1 cellular context compared by ENCODE assay signal in the genomic region with DNA sequence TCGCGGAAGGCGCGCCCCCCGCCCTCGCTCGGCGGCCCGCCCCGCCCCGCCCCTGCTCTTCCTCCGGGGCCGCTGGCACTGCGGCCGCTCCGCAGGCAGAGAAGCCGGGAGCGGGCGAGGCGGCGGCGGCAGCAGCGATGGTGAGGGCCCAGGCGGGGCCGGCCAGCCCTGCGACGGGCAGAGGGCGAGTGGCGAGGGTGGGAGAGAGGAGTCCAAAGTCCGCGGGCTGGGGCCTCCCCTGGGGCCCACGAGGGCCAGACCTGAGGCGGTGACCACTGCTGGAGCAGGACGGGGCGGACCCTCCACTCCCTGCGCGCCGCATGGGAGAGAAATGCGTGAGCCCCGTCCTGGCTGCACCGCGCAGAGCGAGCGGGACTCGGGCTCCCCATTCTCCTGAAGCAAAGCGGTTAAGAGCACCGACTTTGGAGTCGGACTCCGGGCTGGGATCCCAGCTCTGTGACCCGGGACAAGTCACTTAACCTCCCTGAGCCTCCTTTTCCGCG.
TF ChIP-seq lines count a peak whose summit lies in the region.

A gene with protein sequence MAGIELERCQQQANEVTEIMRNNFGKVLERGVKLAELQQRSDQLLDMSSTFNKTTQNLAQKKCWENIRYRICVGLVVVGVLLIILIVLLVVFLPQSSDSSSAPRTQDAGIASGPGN (plus strand): TSS at position 78 of the 503 bp plus-strand sequence. CDS start 60 bp downstream, at position 138.

TF ChIP-seq in HepG2, 621 proteins besides CTCF, POLR2A, EP300 and RAD21 (continued from another document and continues in another):
- TF ChIP-seq, protein P1, sequence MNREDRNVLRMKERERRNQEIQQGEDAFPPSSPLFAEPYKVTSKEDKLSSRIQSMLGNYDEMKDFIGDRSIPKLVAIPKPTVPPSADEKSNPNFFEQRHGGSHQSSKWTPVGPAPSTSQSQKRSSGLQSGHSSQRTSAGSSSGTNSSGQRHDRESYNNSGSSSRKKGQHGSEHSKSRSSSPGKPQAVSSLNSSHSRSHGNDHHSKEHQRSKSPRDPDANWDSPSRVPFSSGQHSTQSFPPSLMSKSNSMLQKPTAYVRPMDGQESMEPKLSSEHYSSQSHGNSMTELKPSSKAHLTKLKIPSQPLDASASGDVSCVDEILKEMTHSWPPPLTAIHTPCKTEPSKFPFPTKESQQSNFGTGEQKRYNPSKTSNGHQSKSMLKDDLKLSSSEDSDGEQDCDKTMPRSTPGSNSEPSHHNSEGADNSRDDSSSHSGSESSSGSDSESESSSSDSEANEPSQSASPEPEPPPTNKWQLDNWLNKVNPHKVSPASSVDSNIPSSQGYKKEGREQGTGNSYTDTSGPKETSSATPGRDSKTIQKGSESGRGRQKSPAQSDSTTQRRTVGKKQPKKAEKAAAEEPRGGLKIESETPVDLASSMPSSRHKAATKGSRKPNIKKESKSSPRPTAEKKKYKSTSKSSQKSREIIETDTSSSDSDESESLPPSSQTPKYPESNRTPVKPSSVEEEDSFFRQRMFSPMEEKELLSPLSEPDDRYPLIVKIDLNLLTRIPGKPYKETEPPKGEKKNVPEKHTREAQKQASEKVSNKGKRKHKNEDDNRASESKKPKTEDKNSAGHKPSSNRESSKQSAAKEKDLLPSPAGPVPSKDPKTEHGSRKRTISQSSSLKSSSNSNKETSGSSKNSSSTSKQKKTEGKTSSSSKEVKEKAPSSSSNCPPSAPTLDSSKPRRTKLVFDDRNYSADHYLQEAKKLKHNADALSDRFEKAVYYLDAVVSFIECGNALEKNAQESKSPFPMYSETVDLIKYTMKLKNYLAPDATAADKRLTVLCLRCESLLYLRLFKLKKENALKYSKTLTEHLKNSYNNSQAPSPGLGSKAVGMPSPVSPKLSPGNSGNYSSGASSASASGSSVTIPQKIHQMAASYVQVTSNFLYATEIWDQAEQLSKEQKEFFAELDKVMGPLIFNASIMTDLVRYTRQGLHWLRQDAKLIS (CRISPR knock-in tag; IDR thresholded peaks at IDR 0.05): no peak; the same call in 1 of the 2 replicates
- TF ChIP-seq, protein P2, sequence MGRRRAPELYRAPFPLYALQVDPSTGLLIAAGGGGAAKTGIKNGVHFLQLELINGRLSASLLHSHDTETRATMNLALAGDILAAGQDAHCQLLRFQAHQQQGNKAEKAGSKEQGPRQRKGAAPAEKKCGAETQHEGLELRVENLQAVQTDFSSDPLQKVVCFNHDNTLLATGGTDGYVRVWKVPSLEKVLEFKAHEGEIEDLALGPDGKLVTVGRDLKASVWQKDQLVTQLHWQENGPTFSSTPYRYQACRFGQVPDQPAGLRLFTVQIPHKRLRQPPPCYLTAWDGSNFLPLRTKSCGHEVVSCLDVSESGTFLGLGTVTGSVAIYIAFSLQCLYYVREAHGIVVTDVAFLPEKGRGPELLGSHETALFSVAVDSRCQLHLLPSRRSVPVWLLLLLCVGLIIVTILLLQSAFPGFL (CRISPR knock-in tag; IDR thresholded peaks at IDR 0.05): no peak
- no peak for TF ChIP-seq ZNF496 (CRISPR knock-in tag; IDR thresholded peaks at IDR 0.05; ENCODE audit: insufficient replicate concordance)
- TF ChIP-seq ZSCAN9 (CRISPR knock-in tag; IDR thresholded peaks at IDR 0.05; ENCODE audit: borderline replicate concordance): peak; percentile 68; the same call in 1 of the 2 replicates
- TF ChIP-seq ZFP36L1 (CRISPR knock-in tag; IDR thresholded peaks at IDR 0.05): peak; percentile 87
- TF ChIP-seq TEAD2 (CRISPR knock-in tag; IDR thresholded peaks at IDR 0.05): peak; percentile 15; the same call in 1 of the 2 replicates
- TF ChIP-seq, protein P3, sequence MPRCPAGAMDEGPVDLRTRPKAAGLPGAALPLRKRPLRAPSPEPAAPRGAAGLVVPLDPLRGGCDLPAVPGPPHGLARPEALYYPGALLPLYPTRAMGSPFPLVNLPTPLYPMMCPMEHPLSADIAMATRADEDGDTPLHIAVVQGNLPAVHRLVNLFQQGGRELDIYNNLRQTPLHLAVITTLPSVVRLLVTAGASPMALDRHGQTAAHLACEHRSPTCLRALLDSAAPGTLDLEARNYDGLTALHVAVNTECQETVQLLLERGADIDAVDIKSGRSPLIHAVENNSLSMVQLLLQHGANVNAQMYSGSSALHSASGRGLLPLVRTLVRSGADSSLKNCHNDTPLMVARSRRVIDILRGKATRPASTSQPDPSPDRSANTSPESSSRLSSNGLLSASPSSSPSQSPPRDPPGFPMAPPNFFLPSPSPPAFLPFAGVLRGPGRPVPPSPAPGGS (CRISPR knock-in tag; IDR thresholded peaks at IDR 0.05): peak; percentile 99
- TF ChIP-seq MAF1 (CRISPR knock-in tag; IDR thresholded peaks at IDR 0.05; ENCODE audit: borderline replicate concordance): peak; percentile 84
- peak; percentile 74; the same call in 1 of the 2 replicates for TF ChIP-seq HIVEP1 (CRISPR knock-in tag; IDR thresholded peaks at IDR 0.05)
- TF ChIP-seq ZNF563 (CRISPR knock-in tag; IDR thresholded peaks at IDR 0.05): peak; percentile 98
- peak; percentile 68; the same call in 1 of the 2 replicates for TF ChIP-seq ZNF766 (CRISPR knock-in tag; IDR thresholded peaks at IDR 0.05; ENCODE audit: borderline replicate concordance)
- TF ChIP-seq, protein P4, sequence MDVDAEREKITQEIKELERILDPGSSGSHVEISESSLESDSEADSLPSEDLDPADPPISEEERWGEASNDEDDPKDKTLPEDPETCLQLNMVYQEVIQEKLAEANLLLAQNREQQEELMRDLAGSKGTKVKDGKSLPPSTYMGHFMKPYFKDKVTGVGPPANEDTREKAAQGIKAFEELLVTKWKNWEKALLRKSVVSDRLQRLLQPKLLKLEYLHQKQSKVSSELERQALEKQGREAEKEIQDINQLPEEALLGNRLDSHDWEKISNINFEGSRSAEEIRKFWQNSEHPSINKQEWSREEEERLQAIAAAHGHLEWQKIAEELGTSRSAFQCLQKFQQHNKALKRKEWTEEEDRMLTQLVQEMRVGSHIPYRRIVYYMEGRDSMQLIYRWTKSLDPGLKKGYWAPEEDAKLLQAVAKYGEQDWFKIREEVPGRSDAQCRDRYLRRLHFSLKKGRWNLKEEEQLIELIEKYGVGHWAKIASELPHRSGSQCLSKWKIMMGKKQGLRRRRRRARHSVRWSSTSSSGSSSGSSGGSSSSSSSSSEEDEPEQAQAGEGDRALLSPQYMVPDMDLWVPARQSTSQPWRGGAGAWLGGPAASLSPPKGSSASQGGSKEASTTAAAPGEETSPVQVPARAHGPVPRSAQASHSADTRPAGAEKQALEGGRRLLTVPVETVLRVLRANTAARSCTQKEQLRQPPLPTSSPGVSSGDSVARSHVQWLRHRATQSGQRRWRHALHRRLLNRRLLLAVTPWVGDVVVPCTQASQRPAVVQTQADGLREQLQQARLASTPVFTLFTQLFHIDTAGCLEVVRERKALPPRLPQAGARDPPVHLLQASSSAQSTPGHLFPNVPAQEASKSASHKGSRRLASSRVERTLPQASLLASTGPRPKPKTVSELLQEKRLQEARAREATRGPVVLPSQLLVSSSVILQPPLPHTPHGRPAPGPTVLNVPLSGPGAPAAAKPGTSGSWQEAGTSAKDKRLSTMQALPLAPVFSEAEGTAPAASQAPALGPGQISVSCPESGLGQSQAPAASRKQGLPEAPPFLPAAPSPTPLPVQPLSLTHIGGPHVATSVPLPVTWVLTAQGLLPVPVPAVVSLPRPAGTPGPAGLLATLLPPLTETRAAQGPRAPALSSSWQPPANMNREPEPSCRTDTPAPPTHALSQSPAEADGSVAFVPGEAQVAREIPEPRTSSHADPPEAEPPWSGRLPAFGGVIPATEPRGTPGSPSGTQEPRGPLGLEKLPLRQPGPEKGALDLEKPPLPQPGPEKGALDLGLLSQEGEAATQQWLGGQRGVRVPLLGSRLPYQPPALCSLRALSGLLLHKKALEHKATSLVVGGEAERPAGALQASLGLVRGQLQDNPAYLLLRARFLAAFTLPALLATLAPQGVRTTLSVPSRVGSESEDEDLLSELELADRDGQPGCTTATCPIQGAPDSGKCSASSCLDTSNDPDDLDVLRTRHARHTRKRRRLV (CRISPR knock-in tag; IDR thresholded peaks at IDR 0.05): peak; percentile 44; the same call in 1 of the 2 replicates
- peak; percentile 21; the same call in 1 of the 2 replicates for TF ChIP-seq ETV5 (CRISPR knock-in tag; IDR thresholded peaks at IDR 0.05; ENCODE audit: borderline replicate concordance)
- TF ChIP-seq ZBTB42 (CRISPR knock-in tag; IDR thresholded peaks at IDR 0.05): peak; percentile 28; the same call in 1 of the 2 replicates
- TF ChIP-seq, protein P5, sequence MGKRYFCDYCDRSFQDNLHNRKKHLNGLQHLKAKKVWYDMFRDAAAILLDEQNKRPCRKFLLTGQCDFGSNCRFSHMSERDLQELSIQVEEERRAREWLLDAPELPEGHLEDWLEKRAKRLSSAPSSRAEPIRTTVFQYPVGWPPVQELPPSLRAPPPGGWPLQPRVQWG (CRISPR knock-in tag; IDR thresholded peaks at IDR 0.05; ENCODE audit: borderline replicate concordance, low read depth): no peak
- no peak for TF ChIP-seq HMG20B (CRISPR knock-in tag; conservative IDR thresholded peaks at IDR 0.05)
- 0 out of 2 replicates have a peak, but pooled peaks have one; percentile 67 for TF ChIP-seq ZNF446 (CRISPR knock-in tag; IDR thresholded peaks at IDR 0.05)
- TF ChIP-seq ZNF484 (CRISPR knock-in tag; IDR thresholded peaks at IDR 0.05; ENCODE audit: borderline replicate concordance, low read depth): no peak; the same call in 1 of the 2 replicates
- TF ChIP-seq, protein P6, sequence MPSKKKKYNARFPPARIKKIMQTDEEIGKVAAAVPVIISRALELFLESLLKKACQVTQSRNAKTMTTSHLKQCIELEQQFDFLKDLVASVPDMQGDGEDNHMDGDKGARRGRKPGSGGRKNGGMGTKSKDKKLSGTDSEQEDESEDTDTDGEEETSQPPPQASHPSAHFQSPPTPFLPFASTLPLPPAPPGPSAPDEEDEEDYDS (CRISPR knock-in tag; IDR thresholded peaks at IDR 0.05): peak; percentile 54
- 0 out of 2 replicates have a peak, but pooled peaks have one; percentile 53 for TF ChIP-seq HNRNPUL1 (IDR thresholded peaks at IDR 0.05; ENCODE audit: low read depth, low read length)
- TF ChIP-seq ADNP (CRISPR knock-in tag; IDR thresholded peaks at IDR 0.05): peak; percentile 83
- peak; percentile 75 for TF ChIP-seq ZSCAN20 (CRISPR knock-in tag; IDR thresholded peaks at IDR 0.05; ENCODE audit: borderline replicate concordance)
- no peak for TF ChIP-seq SNAI1 (CRISPR knock-in tag; IDR thresholded peaks at IDR 0.05; ENCODE audit: borderline replicate concordance)
- peak; percentile 76; the same call in 1 of the 2 replicates for TF ChIP-seq NFKBIZ (CRISPR knock-in tag; IDR thresholded peaks at IDR 0.05)
- TF ChIP-seq ZNF121 (CRISPR knock-in tag; IDR thresholded peaks at IDR 0.05): peak; percentile 53; the same call in 1 of the 2 replicates
- TF ChIP-seq, protein P7, sequence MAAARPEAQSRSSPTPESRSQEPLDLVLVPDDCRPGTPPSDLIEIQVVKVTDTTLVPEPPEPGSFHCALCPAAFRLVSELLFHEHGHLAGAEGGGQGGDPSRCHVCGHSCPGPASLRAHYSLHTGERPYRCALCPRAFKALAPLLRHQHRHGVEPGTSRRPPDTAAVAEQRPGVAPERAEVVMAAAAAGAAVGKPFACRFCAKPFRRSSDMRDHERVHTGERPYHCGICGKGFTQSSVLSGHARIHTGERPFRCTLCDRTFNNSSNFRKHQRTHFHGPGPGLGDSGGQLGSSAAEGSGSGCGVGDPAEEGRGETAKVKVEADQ (CRISPR knock-in tag; IDR thresholded peaks at IDR 0.05; ENCODE audit: borderline replicate concordance): no peak
- TF ChIP-seq DPF2 (CRISPR knock-in tag; IDR thresholded peaks at IDR 0.05; ENCODE audit: borderline replicate concordance, low read depth): peak; percentile 53
- no peak; the same call in 1 of the 2 replicates for TF ChIP-seq ATF7-NPFF (CRISPR knock-in tag; IDR thresholded peaks at IDR 0.05; ENCODE audit: low read depth)
- no peak for TF ChIP-seq GABPA (IDR thresholded peaks at IDR 0.05; ENCODE audit: low read depth, low read length)
- TF ChIP-seq GABPA (CRISPR knock-in tag; IDR thresholded peaks at IDR 0.05; ENCODE audit: low read depth): no peak
- no peak for TF ChIP-seq TBX3 (IDR thresholded peaks at IDR 0.05; ENCODE audit: borderline replicate concordance)
- TF ChIP-seq, protein P8, sequence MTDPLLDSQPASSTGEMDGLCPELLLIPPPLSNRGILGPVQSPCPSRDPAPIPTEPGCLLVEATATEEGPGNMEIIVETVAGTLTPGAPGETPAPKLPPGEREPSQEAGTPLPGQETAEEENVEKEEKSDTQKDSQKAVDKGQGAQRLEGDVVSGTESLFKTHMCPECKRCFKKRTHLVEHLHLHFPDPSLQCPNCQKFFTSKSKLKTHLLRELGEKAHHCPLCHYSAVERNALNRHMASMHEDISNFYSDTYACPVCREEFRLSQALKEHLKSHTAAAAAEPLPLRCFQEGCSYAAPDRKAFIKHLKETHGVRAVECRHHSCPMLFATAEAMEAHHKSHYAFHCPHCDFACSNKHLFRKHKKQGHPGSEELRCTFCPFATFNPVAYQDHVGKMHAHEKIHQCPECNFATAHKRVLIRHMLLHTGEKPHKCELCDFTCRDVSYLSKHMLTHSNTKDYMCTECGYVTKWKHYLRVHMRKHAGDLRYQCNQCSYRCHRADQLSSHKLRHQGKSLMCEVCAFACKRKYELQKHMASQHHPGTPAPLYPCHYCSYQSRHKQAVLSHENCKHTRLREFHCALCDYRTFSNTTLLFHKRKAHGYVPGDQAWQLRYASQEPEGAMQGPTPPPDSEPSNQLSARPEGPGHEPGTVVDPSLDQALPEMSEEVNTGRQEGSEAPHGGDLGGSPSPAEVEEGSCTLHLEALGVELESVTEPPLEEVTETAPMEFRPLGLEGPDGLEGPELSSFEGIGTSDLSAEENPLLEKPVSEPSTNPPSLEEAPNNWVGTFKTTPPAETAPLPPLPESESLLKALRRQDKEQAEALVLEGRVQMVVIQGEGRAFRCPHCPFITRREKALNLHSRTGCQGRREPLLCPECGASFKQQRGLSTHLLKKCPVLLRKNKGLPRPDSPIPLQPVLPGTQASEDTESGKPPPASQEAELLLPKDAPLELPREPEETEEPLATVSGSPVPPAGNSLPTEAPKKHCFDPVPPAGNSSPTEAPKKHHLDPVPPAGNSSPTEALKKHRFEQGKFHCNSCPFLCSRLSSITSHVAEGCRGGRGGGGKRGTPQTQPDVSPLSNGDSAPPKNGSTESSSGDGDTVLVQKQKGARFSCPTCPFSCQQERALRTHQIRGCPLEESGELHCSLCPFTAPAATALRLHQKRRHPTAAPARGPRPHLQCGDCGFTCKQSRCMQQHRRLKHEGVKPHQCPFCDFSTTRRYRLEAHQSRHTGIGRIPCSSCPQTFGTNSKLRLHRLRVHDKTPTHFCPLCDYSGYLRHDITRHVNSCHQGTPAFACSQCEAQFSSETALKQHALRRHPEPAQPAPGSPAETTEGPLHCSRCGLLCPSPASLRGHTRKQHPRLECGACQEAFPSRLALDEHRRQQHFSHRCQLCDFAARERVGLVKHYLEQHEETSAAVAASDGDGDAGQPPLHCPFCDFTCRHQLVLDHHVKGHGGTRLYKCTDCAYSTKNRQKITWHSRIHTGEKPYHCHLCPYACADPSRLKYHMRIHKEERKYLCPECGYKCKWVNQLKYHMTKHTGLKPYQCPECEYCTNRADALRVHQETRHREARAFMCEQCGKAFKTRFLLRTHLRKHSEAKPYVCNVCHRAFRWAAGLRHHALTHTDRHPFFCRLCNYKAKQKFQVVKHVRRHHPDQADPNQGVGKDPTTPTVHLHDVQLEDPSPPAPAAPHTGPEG (CRISPR knock-in tag; IDR thresholded peaks at IDR 0.05): no peak
- TF ChIP-seq ZBTB8A (CRISPR knock-in tag; IDR thresholded peaks at IDR 0.05; ENCODE audit: borderline replicate concordance, low read depth): 0 out of 2 replicates have a peak, but pooled peaks have one; percentile 1
- peak; percentile 78; the same call in 2 of the 3 replicates for TF ChIP-seq MXI1 (IDR thresholded peaks at IDR 0.05; ENCODE audit: borderline replicate concordance, low read depth, low read length)
- TF ChIP-seq NCOA2 (CRISPR knock-in tag; IDR thresholded peaks at IDR 0.05): peak; percentile 57; the same call in 1 of the 2 replicates
- peak; percentile 93 for TF ChIP-seq ZFX (CRISPR knock-in tag; IDR thresholded peaks at IDR 0.05; ENCODE audit: low read depth)
- peak; percentile 48; the same call in 1 of the 2 replicates for TF ChIP-seq IRF2 (CRISPR knock-in tag; IDR thresholded peaks at IDR 0.05)
- no peak; the same call in 1 of the 2 replicates for TF ChIP-seq ZNF143 (CRISPR knock-in tag; IDR thresholded peaks at IDR 0.05)
- TF ChIP-seq ZNF431 (CRISPR knock-in tag; IDR thresholded peaks at IDR 0.05; ENCODE audit: borderline replicate concordance, low read depth): peak; percentile 78; the same call in 1 of the 2 replicates
